Comparison of ENCODE assay signal across 8 cellular contexts in genomic region chr9:130927995-130928900, GRCh38. TPM values are rescaled to one million over a fixed set of nuclear protein-coding genes. Genes with fewer than 3 reads are reported as not detected.
DNase-seq lines count a peak whose midpoint lies in the region; ATAC-seq and TF ChIP-seq lines count a peak whose summit lies in the region.
"Had no signal": no experiment of that assay in that cellular context is flagged by ENCODE, and none has a peak within 500 bp of the region (broad histone marks: within the 10 kb centered on the region; RNA-seq: fewer than 3 reads in every experiment).

No MANE protein-coding gene starts in this region.

- H3K27ac Mint-ChIP-seq in brain = peak overlapping the region in 4 of 5 experiments; percentile 76 to 91 (median 84)

- no peak for TF ChIP-seq CTCF in GM13976 (IDR thresholded peaks at IDR 0.05; ENCODE audit: borderline replicate concordance, control extremely low read depth, extremely low read depth, insufficient read depth, missing control alignments)
- no peak for TF ChIP-seq CTCF in brain (conservative IDR thresholded peaks at IDR 0.05)
- no peak for TF ChIP-seq CTCF in omental fat pad (IDR thresholded peaks at IDR 0.05)

- ATAC-seq in omental fat pad (ENCODE audit: low FRiP score) (peak; percentile 68), HG03354 (IDR thresholded peaks at IDR 0.05; ENCODE audit: poor library complexity, severe bottlenecking, unreplicated experiment) (no peak), HG02885 (IDR thresholded peaks at IDR 0.05; ENCODE audit: poor library complexity, unreplicated experiment) (no peak)

- H3K36me3 Mint-ChIP-seq in brain = no peaks in the 10 kb centered on the region

- H3K4me1 Mint-ChIP-seq in brain = peaks cover 38% of the 10 kb centered on the region

- in situ Hi-C loops in GM13976 (cut with MboI; ENCODE audit: low sequenced_read_pairs, unreplicated experiment) = no loop called here

- H3K9me3 Mint-ChIP-seq in brain = no peaks in the 10 kb centered on the region

- DNase-seq in GM13976 (ENCODE audit: low spot score) = peak; percentile 74
- peak; percentile 87 for DNase-seq in HPDE6-E6E7 (ENCODE audit: extremely low spot score)
- no peak for DNase-seq in omental fat pad (ENCODE audit: low spot score)
- DNase-seq in OCI-M2 (lab: John Stamatoyannopoulos, UW; ENCODE audit: unreplicated experiment) = no peak
- DNase-seq: left cardiac atrium had no signal

- H3K4me3 Mint-ChIP-seq in brain = peak overlapping the region in 2 of 5 experiments; percentile 29 to 30

- peaks cover 6% of the 10 kb centered on the region for H3K27me3 Mint-ChIP-seq in brain

RNA-seq across cellular contexts. Expression of gene FIBCD1, which starts 10.8 kb away (rescaled TPM):
- 0.78 TPM for polyA plus RNA-seq in brain (ENCODE audit: insufficient read depth, low read depth, low replicate concordance)
- 1 to 10 TPM in 1 of 4 donors, not detected in 3; 1.6 TPM for total RNA-seq in omental fat pad

RNA-seq across cellular contexts. Expression of gene QRFP, which starts 31.6 kb away (rescaled TPM):
- polyA plus RNA-seq in brain (ENCODE audit: insufficient read depth, low read depth, low replicate concordance) = not detected
- total RNA-seq in omental fat pad = not detected
- total RNA-seq: left cardiac atrium had no signal

Comparison
In these comparisons a context has a peak if more than half of its experiments do, and no peak if none do; other contexts are left out.
1. DNase-seq: peak in GM13976 (single experiment) and HPDE6-E6E7 (single experiment); none in omental fat pad (single experiment) and OCI-M2 (single experiment).